In genomic region chr14:76872796-76873432, GRCh38 we compare ENCODE assay signal across 8 cellular contexts. TPM values are rescaled to one million over a fixed set of nuclear protein-coding genes. Genes with fewer than 3 reads are reported as not detected.
DNase-seq lines count a peak whose midpoint lies in the region; ATAC-seq and TF ChIP-seq lines count a peak whose summit lies in the region.

No MANE protein-coding gene starts in this region.

- in situ Hi-C loops in Panc1 (cut with HindIII; ENCODE audit: low pct_unique_long_range_greater_than_20kb, low sequenced_read_pairs): no loop called here

- H3K27ac Mint-ChIP-seq in CD8-positive, alpha-beta memory T cell: no peak overlapping the region

- no peak overlapping the region for H3K27ac ChIP-seq in CD8-positive, alpha-beta memory T cell (ENCODE audit: low read depth, low read length)
- H3K27ac ChIP-seq in Panc1 (ENCODE audit: low read length) (no peak overlapping the region), gastroesophageal sphincter (no peak overlapping the region), uterus (no peak overlapping the region)

- no TSS peak for BruUV-seq in Panc1 (replicated peaks; lab: Mats Ljungman, UMichigan)

- ATAC-seq in HG02798 (IDR thresholded peaks at IDR 0.05; ENCODE audit: poor library complexity, unreplicated experiment): peak; percentile 45
- no peak; the same call in 1 of the 2 replicates for ATAC-seq in Panc1
- ATAC-seq in gastroesophageal sphincter: peak; percentile 46
- no peak for ATAC-seq in HG03521 (IDR thresholded peaks at IDR 0.05; ENCODE audit: unreplicated experiment)

- peak; percentile 85 for TF ChIP-seq CTCF in Panc1 (IDR thresholded peaks at IDR 0.05)
- TF ChIP-seq CTCF in gastroesophageal sphincter (IDR thresholded peaks at IDR 0.05): peak; percentile 90 to 96 (median 94)
- TF ChIP-seq CTCF in uterus (IDR thresholded peaks at IDR 0.05): peak; percentile 74 to 95 (median 88)

- no peaks in the 10 kb centered on the region for H3K36me3 ChIP-seq in CD8-positive, alpha-beta memory T cell (ENCODE audit: insufficient read depth, low read length)
- no peaks in the 10 kb centered on the region for H3K36me3 ChIP-seq in Panc1 (ENCODE audit: control insufficient read depth, insufficient read depth, low read length)
- no peaks in the 10 kb centered on the region for H3K36me3 ChIP-seq in gastroesophageal sphincter
- no peaks in the 10 kb centered on the region for H3K36me3 ChIP-seq in uterus

- peaks cover 7% of the 10 kb centered on the region for H3K4me1 ChIP-seq in CD8-positive, alpha-beta memory T cell (ENCODE audit: insufficient read depth, low read length)
- H3K4me1 ChIP-seq in Panc1 (ENCODE audit: control insufficient read depth, insufficient read depth, low read length) (no peaks in the 10 kb centered on the region), gastroesophageal sphincter (no peaks in the 10 kb centered on the region), uterus (no peaks in the 10 kb centered on the region)

- peaks cover 19 to 26% of the 10 kb centered on the region in 2 donors for H3K27me3 Mint-ChIP-seq in CD8-positive, alpha-beta memory T cell

- H3K4me3 Mint-ChIP-seq in CD8-positive, alpha-beta memory T cell: no peak overlapping the region

- POLR2A ChIA-PET in CD8-positive, alpha-beta memory T cell (lab: Charles Lee): no interaction called here
- POLR2A ChIA-PET in Panc1 (lab: Charles Lee): interaction anchor here (0.8 kb wide), 1 partner anchor 251 kb away, joined by 10 read pairs; no protein-coding TSS in a partner anchor

- CTCF ChIA-PET in CD8-positive, alpha-beta memory T cell (lab: Charles Lee): interaction anchor here (0.7 to 11.7 kb wide), 31 partner anchors 9 to 443 kb away, joined by 3 to 280 read pairs (median 4); partner anchors contain the start of gene CIPC
- CTCF ChIA-PET in Panc1 (lab: Charles Lee): interaction anchor here (0.6 to 1.3 kb wide), 11 partner anchors 136 to 279 kb away, joined by 3 to 11 read pairs (median 3); no protein-coding TSS in a partner anchor

- WGBS in gastroesophageal sphincter (ENCODE audit: low coverage in 1 of 2), 2 donors: 0 to 4% methylated on average over 3 to 4 of the region's 12 CpGs

- H3K36me3 Mint-ChIP-seq in CD8-positive, alpha-beta memory T cell: no peaks in the 10 kb centered on the region

- H3K9me3 ChIP-seq in CD8-positive, alpha-beta memory T cell (ENCODE audit: low read length): no peaks in the 10 kb centered on the region
- H3K9me3 ChIP-seq in Panc1 (ENCODE audit: control insufficient read depth, insufficient read depth, low read depth, low read length) (no peaks in the 10 kb centered on the region), gastroesophageal sphincter (no peaks in the 10 kb centered on the region), uterus (no peaks in the 10 kb centered on the region)

- intact Hi-C loops in Panc1 (cut with micrococcal nuclease; ENCODE audit: unreplicated experiment): no loop called here
- intact Hi-C loops in posterior cingulate gyrus (cut with DNase I): loop anchor here (10.0 kb wide), 2 partner anchors 58 to 442 kb away; partner anchors contain the start of gene ANGEL1
- intact Hi-C loops in uterus (cut with DNase I; ENCODE audit: low total_unique reads): no loop called here

- H3K4me1 Mint-ChIP-seq in CD8-positive, alpha-beta memory T cell: peaks cover 1% of the 10 kb centered on the region in 3 donors

- H3K9me3 Mint-ChIP-seq in CD8-positive, alpha-beta memory T cell: peaks cover 0 to 3% (median 0%) of the 10 kb centered on the region in 5 donors

- TF ChIP-seq EP300 in gastroesophageal sphincter (IDR thresholded peaks at IDR 0.05): no peak

- TF ChIP-seq POLR2A in gastroesophageal sphincter (IDR thresholded peaks at IDR 0.05) (no peak), uterus (IDR thresholded peaks at IDR 0.05) (no peak)

- DNase-seq in CD8-positive, alpha-beta memory T cell: peak; percentile 49 to 82 (median 58)
- DNase-seq in Panc1 (ENCODE audit: low read depth, low spot score): peak; percentile 27
- peak; percentile 47 for DNase-seq in activated T-helper 9 cell treated with anti-CD3 and anti-CD28 coated beads, Interleukin-2, amount 50 U/mL, for 16 hours (ENCODE audit: low read depth)
- DNase-seq in posterior cingulate gyrus: peak in 8 of 10 donors; percentile 57 to 93 (median 76)
- DNase-seq in uterus: peak; percentile 60 to 61

- H3K4me3 ChIP-seq in CD8-positive, alpha-beta memory T cell (ENCODE audit: low read length): no peak overlapping the region
- H3K4me3 ChIP-seq in Panc1 (ENCODE audit: low read depth in 2 of 2, low read length in 2 of 2) (no peak overlapping the region), gastroesophageal sphincter (no peak overlapping the region), uterus (no peak overlapping the region)

- no peaks in the 10 kb centered on the region for H3K27me3 ChIP-seq in CD8-positive, alpha-beta memory T cell (ENCODE audit: insufficient read depth, low read length, poor library complexity, severe bottlenecking)
- H3K27me3 ChIP-seq in Panc1 (ENCODE audit: control insufficient read depth, insufficient read depth, low read length) (no peaks in the 10 kb centered on the region), gastroesophageal sphincter (peaks cover 14% of the 10 kb centered on the region), uterus (no peaks in the 10 kb centered on the region)

RNA-seq across cellular contexts. Expression of gene LRRC74A, which starts 46.7 kb away (rescaled TPM):
- not detected for total RNA-seq in CD8-positive, alpha-beta memory T cell
- not detected for polyA plus RNA-seq in CD8-positive, alpha-beta memory T cell
- total RNA-seq in Panc1 (2021; ENCODE audit: unreplicated experiment) (not detected), gastroesophageal sphincter (not detected), uterus (not detected)
- not detected for polyA plus RNA-seq in Panc1 (2012; ENCODE audit: insufficient read length)

Comparison
In these comparisons a context has a peak if more than half of its experiments do, and no peak if none do; other contexts are left out.
1. ATAC-seq: peak in HG02798 (single experiment) and gastroesophageal sphincter (single experiment); none in Panc1 (single experiment) and HG03521 (single experiment).
2. Peak in every context shown above with its lines, with median percentiles within 50 percentile points of each other: DNase-seq and CTCF ChIP-seq.